In the genomic region with DNA sequence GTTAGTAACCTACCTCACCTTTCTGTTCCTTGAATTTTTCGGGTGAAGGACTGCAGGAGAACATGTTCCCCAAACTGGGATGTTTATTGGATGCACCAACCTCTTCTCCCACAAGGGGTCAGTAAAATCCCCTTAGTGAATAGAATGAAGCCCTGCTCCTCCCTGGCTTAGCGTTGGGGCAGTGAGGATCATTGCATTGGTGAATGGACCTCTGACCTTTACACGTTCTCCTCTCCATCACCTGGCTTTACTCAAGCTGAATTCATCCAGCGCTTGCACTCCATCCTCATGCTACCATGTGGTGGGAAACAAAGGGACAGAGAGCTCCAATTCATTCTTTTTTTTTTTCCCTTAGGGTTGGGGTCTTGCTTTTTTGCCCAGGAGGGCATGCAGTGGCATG, we compare ENCODE assay signal across 7 cellular contexts.
DNase-seq lines count a peak whose midpoint lies in the region; ATAC-seq and TF ChIP-seq lines count a peak whose summit lies in the region.

No MANE protein-coding gene starts in this region.

- H3K9ac ChIP-seq in neuronal stem cell (ENCODE audit: low read depth, low read length, poor library complexity) = no peak overlapping the region

- WGBS in neuronal stem cell (ENCODE audit: extremely low coverage in 2 of 2, insufficient read length in 2 of 2, insufficient replicate concordance in 1 of 2), 2 donors = no CpG with 5 or more reads among the region's 4 CpGs

- DNase-seq in DMS 273 (lab: John Stamatoyannopoulos, UW; ENCODE audit: unreplicated experiment) (peak; percentile 76), SK-N-DZ (ENCODE audit: low spot score) (peak; percentile 44), fibroblast of mammary gland (ENCODE audit: low read depth) (peak; percentile 47), neuronal stem cell (ENCODE audit: low spot score) (peak; percentile 63)

- H3K4me1 ChIP-seq in neuronal stem cell (ENCODE audit: control insufficient read depth in 2 of 2, insufficient read depth in 1 of 2, low read depth in 1 of 2, low read length in 2 of 2) = no peaks in the 10 kb centered on the region

- H3K27me3 ChIP-seq in neuronal stem cell (ENCODE audit: control insufficient read depth in 3 of 3, insufficient read depth in 3 of 3, low read depth in 1 of 3, low read length in 3 of 3) = no peaks in the 10 kb centered on the region

- peak overlapping the region; percentile 57 for H2AFZ ChIP-seq in neuronal stem cell (ENCODE audit: low read length)

- no peak overlapping the region for H2BK120ac ChIP-seq in neuronal stem cell (ENCODE audit: low read depth, low read length)

- H2AK5ac ChIP-seq in neuronal stem cell (ENCODE audit: low read depth, low read length) = no peak overlapping the region

- H3K9me3 ChIP-seq in neuronal stem cell (replicated peaks in 1 of 2; ENCODE audit: control insufficient read depth in 2 of 2, insufficient read depth in 1 of 2, low read depth in 1 of 2, low read length in 2 of 2) = no peaks in the 10 kb centered on the region

- H3K18ac ChIP-seq in neuronal stem cell (ENCODE audit: low read length) = no peak overlapping the region

- no peak overlapping the region for H4K8ac ChIP-seq in neuronal stem cell (ENCODE audit: low read depth, low read length)

- ATAC-seq in GM18861 (IDR thresholded peaks at IDR 0.05; ENCODE audit: unreplicated experiment) = peak; percentile 81
- peak; percentile 79 for ATAC-seq in HG03469 (IDR thresholded peaks at IDR 0.05; ENCODE audit: unreplicated experiment)
- ATAC-seq in GM19463 (IDR thresholded peaks at IDR 0.05; ENCODE audit: unreplicated experiment) = no peak

- H3K36me3 ChIP-seq in neuronal stem cell (replicated peaks in 1 of 2; ENCODE audit: control insufficient read depth in 2 of 2, insufficient read depth in 2 of 2, low read length in 2 of 2) = no peaks in the 10 kb centered on the region

- no peak overlapping the region for H3K4ac ChIP-seq in neuronal stem cell (ENCODE audit: low read length)

- no peak overlapping the region for H3K27ac ChIP-seq in neuronal stem cell (replicated peaks; ENCODE audit: low read length)

- no peaks in the 10 kb centered on the region for H3K79me1 ChIP-seq in neuronal stem cell (ENCODE audit: low read depth, low read length)

- no peak overlapping the region for H4K91ac ChIP-seq in neuronal stem cell (ENCODE audit: low read depth, low read length, poor library complexity)

- no peak overlapping the region for H3K4me2 ChIP-seq in neuronal stem cell (ENCODE audit: insufficient read depth, low read length, poor library complexity, severe bottlenecking)

- H3K14ac ChIP-seq in neuronal stem cell (ENCODE audit: low read length) = no peak overlapping the region

- no peak overlapping the region for H2BK5ac ChIP-seq in neuronal stem cell (ENCODE audit: low read length)

- TF ChIP-seq CTCF in fibroblast of mammary gland (conservative IDR thresholded peaks at IDR 0.05; ENCODE audit: control insufficient read depth, insufficient read depth, low read depth, low read length) = peak; percentile 88

- H3K23ac ChIP-seq in neuronal stem cell (ENCODE audit: low read depth, low read length, poor library complexity) = no peak overlapping the region

- no peak overlapping the region for H3K4me3 ChIP-seq in fibroblast of mammary gland (ENCODE audit: control insufficient read depth, low read depth, low read length)
- H3K4me3 ChIP-seq in neuronal stem cell (ENCODE audit: low read length in 2 of 2) = no peak overlapping the region

- no peak overlapping the region for H2BK12ac ChIP-seq in neuronal stem cell (ENCODE audit: low read length)

- H2BK15ac ChIP-seq in neuronal stem cell (ENCODE audit: low read length) = no peak overlapping the region
